7 cellular contexts compared by ENCODE assay signal in the genomic region with DNA sequence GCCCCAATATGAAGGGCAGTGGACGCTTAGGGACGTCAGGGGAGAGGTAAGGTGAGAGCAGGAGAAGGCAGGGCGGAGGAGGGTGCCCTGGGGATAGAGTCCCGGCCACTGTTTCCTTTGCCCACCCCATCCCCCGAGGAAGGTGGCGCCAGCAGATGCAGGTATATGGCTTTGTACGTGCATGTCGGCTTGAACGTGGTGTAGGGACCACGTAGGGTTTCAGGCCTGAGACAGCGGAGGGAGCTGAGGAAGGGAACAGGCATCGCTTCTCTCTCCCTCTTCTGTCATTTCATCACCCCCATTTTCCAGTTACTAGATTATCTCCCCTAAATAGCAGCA.
DNase-seq lines count a peak whose midpoint lies in the region; ATAC-seq, FAIRE-seq and TF ChIP-seq lines count a peak whose summit lies in the region.

No MANE protein-coding gene starts in this region.

- H3K36me3 ChIP-seq in iPS-20b (ENCODE audit: insufficient read depth, low read depth, low read length) (no peaks in the 10 kb centered on the region), suprapubic skin (no peaks in the 10 kb centered on the region)

- FAIRE-seq in GM19239 (lab: Jason Lieb, UNC), result no peak

- H3K27ac Mint-ChIP-seq in WTC11, result 0 out of 2 replicates have a peak overlapping the region, but pooled peaks have one; percentile 74

- no peak overlapping the region for H3K27ac ChIP-seq in iPS-20b (ENCODE audit: low read length)
- peak overlapping the region; percentile 78 for H3K27ac ChIP-seq in suprapubic skin

- peaks cover 6% of the 10 kb centered on the region; the same call in 1 of the 2 replicates for H3K27me3 ChIP-seq in iPS-20b (ENCODE audit: insufficient read depth, low read length)
- H3K27me3 ChIP-seq in suprapubic skin, result no peaks in the 10 kb centered on the region

- H3K4me3 ChIP-seq in iPS-20b (ENCODE audit: low read length) (peak overlapping the region; percentile 62), suprapubic skin (peak overlapping the region; percentile 41)

- H3K9me3 Mint-ChIP-seq in WTC11, result peaks cover 4% of the 10 kb centered on the region; the same call in 1 of the 2 replicates

- no peaks in the 10 kb centered on the region for H3K36me3 Mint-ChIP-seq in WTC11

- H3K27me3 Mint-ChIP-seq in WTC11 (ENCODE audit: low read depth), result no peaks in the 10 kb centered on the region

- peaks cover 39% of the 10 kb centered on the region for H3K4me1 Mint-ChIP-seq in WTC11

- no peak overlapping the region; the same call in 1 of the 2 replicates for H3K9ac ChIP-seq in iPS-20b (ENCODE audit: low read depth, low read length)

- DNase-seq in WTC11 (ENCODE audit: low spot score) (no peak), suprapubic skin (ENCODE audit: low spot score in 2 of 2) (no peak), GM19239 (ENCODE audit: insufficient read length, low spot score) (no peak), mucosa of gallbladder (ENCODE audit: low spot score) (no peak)

- H3K4me1 ChIP-seq in iPS-20b (ENCODE audit: insufficient read depth, low read length) (no peaks in the 10 kb centered on the region; the same call in 1 of the 2 replicates), suprapubic skin (peaks cover 22% of the 10 kb centered on the region)

- no peaks in the 10 kb centered on the region for H3K9me3 ChIP-seq in iPS-20b (ENCODE audit: insufficient read depth, low read depth, low read length)
- H3K9me3 ChIP-seq in suprapubic skin, result no peaks in the 10 kb centered on the region

- peak overlapping the region; percentile 74 for H3K4me3 Mint-ChIP-seq in WTC11

- WGBS in suprapubic skin, result 55% methylated on average over 11 of the region's 12 CpGs

- no peak for TF ChIP-seq POLR2A in suprapubic skin (IDR thresholded peaks at IDR 0.05)

- CTCF ChIA-PET in WTC11 (lab: Charles Lee), result interaction anchor here (1.0 to 2.5 kb wide), 4 partner anchors 179 to 496 kb away, joined by 3 to 13 read pairs (median 5); a partner anchor contains a TSS

- no peak for TF ChIP-seq EP300 in suprapubic skin (IDR thresholded peaks at IDR 0.05)

- POLR2A ChIA-PET in WTC11 (lab: Charles Lee), result no interaction called here

- TF ChIP-seq CTCF in WTC11 (IDR thresholded peaks at IDR 0.05) (no peak), suprapubic skin (IDR thresholded peaks at IDR 0.05) (no peak)

- peak; percentile 17 for ATAC-seq in GM19025 (IDR thresholded peaks at IDR 0.05; ENCODE audit: low read depth, unreplicated experiment)
- peak; percentile 20 for ATAC-seq in HG02870 (IDR thresholded peaks at IDR 0.05; ENCODE audit: unreplicated experiment)
- ATAC-seq in WTC11, result no peak

TF ChIP-seq in WTC11, 78 proteins besides CTCF, POLR2A, EP300 and RAD21:
- TF ChIP-seq, protein P1, sequence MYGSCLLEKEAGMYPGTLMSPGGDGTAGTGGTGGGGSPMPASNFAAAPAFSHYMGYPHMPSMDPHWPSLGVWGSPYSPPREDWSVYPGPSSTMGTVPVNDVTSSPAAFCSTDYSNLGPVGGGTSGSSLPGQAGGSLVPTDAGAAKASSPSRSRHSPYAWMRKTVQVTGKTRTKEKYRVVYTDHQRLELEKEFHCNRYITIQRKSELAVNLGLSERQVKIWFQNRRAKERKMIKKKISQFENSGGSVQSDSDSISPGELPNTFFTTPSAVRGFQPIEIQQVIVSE (CRISPR knock-in tag; IDR thresholded peaks at IDR 0.05; ENCODE audit: borderline replicate concordance), result no peak
- no peak for TF ChIP-seq ZNF263 (CRISPR knock-in tag; IDR thresholded peaks at IDR 0.05; ENCODE audit: low read depth)
- no peak for TF ChIP-seq FOXK1 (CRISPR knock-in tag; IDR thresholded peaks at IDR 0.05)
- TF ChIP-seq, protein P2, sequence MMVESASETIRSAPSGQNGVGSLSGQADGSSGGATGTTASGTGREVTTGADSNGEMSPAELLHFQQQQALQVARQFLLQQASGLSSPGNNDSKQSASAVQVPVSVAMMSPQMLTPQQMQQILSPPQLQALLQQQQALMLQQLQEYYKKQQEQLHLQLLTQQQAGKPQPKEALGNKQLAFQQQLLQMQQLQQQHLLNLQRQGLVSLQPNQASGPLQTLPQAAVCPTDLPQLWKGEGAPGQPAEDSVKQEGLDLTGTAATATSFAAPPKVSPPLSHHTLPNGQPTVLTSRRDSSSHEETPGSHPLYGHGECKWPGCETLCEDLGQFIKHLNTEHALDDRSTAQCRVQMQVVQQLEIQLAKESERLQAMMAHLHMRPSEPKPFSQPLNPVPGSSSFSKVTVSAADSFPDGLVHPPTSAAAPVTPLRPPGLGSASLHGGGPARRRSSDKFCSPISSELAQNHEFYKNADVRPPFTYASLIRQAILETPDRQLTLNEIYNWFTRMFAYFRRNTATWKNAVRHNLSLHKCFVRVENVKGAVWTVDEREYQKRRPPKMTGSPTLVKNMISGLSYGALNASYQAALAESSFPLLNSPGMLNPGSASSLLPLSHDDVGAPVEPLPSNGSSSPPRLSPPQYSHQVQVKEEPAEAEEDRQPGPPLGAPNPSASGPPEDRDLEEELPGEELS (CRISPR knock-in tag; IDR thresholded peaks at IDR 0.05), result no peak
- TF ChIP-seq NFYB (CRISPR knock-in tag; conservative IDR thresholded peaks at IDR 0.05; ENCODE audit: low read depth), result no peak
